1 cellular context compared by ENCODE assay signal in the genomic region with DNA sequence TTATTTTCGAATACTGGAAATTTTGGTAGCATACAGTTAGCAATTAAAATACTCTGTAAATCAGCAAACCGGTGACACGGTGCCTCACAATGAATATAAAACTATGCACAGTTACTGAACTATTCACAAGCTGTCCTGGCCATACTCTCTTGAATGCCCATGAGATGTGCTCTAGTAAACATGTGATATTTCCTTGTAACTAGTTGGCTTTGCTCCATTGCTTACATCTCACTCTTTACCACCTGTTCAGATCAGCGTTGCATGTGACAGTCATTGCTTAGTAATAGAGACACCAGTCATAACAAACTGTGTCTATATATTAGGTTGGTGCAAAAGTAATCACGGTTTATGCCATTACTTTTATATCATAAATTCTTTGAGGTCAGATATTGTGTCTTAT.
TF ChIP-seq lines count a peak whose summit lies in the region.

No MANE protein-coding gene starts in this region.

TF ChIP-seq in GM23338, 12 proteins besides CTCF, POLR2A, EP300 and RAD21 (continued from another document):
- TF ChIP-seq, protein P1, sequence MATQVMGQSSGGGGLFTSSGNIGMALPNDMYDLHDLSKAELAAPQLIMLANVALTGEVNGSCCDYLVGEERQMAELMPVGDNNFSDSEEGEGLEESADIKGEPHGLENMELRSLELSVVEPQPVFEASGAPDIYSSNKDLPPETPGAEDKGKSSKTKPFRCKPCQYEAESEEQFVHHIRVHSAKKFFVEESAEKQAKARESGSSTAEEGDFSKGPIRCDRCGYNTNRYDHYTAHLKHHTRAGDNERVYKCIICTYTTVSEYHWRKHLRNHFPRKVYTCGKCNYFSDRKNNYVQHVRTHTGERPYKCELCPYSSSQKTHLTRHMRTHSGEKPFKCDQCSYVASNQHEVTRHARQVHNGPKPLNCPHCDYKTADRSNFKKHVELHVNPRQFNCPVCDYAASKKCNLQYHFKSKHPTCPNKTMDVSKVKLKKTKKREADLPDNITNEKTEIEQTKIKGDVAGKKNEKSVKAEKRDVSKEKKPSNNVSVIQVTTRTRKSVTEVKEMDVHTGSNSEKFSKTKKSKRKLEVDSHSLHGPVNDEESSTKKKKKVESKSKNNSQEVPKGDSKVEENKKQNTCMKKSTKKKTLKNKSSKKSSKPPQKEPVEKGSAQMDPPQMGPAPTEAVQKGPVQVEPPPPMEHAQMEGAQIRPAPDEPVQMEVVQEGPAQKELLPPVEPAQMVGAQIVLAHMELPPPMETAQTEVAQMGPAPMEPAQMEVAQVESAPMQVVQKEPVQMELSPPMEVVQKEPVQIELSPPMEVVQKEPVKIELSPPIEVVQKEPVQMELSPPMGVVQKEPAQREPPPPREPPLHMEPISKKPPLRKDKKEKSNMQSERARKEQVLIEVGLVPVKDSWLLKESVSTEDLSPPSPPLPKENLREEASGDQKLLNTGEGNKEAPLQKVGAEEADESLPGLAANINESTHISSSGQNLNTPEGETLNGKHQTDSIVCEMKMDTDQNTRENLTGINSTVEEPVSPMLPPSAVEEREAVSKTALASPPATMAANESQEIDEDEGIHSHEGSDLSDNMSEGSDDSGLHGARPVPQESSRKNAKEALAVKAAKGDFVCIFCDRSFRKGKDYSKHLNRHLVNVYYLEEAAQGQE (IDR thresholded peaks at IDR 0.05; ENCODE audit: unreplicated experiment) = no peak
- TF ChIP-seq POLR2AphosphoS5 (IDR thresholded peaks at IDR 0.05; ENCODE audit: low read depth) = no peak
- no peak for TF ChIP-seq ZNF331 (CRISPR knock-in tag; IDR thresholded peaks at IDR 0.05; ENCODE audit: low read depth)
- TF ChIP-seq, protein P2, sequence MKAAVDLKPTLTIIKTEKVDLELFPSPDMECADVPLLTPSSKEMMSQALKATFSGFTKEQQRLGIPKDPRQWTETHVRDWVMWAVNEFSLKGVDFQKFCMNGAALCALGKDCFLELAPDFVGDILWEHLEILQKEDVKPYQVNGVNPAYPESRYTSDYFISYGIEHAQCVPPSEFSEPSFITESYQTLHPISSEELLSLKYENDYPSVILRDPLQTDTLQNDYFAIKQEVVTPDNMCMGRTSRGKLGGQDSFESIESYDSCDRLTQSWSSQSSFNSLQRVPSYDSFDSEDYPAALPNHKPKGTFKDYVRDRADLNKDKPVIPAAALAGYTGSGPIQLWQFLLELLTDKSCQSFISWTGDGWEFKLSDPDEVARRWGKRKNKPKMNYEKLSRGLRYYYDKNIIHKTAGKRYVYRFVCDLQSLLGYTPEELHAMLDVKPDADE (IDR thresholded peaks at IDR 0.05) = no peak
- no peak for TF ChIP-seq ZNF114 (CRISPR knock-in tag; IDR thresholded peaks at IDR 0.05)
- TF ChIP-seq STAT1 (IDR thresholded peaks at IDR 0.05; ENCODE audit: unreplicated experiment) = no peak
- no peak for TF ChIP-seq EZH2phosphoT487 (IDR thresholded peaks at IDR 0.05; ENCODE audit: unreplicated experiment)
- no peak for TF ChIP-seq NANOG (IDR thresholded peaks at IDR 0.05; ENCODE audit: borderline replicate concordance)
- no peak for TF ChIP-seq EZH2 (IDR thresholded peaks at IDR 0.05; ENCODE audit: low read depth, unreplicated experiment)
- no peak for TF ChIP-seq JUNB (IDR thresholded peaks at IDR 0.05; ENCODE audit: unreplicated experiment)
- no peak for TF ChIP-seq CREB1 (CRISPR knock-in tag; IDR thresholded peaks at IDR 0.05; ENCODE audit: low read depth)
